ENCODE assay signal across 23 cellular contexts in genomic region chr11:70488171-70488570, GRCh38.
DNase-seq lines count a peak whose midpoint lies in the region; ATAC-seq, FAIRE-seq and TF ChIP-seq lines count a peak whose summit lies in the region.
"Had no signal": no experiment of that assay in that cellular context is flagged by ENCODE, and none has a peak within 500 bp of the region (broad histone marks: within the 10 kb centered on the region; RNA-seq: fewer than 3 reads in every experiment).

No MANE protein-coding gene starts in this region.

- H3K4ac ChIP-seq in H1 (replicated peaks; ENCODE audit: insufficient read length, low read depth, low read length): no peak overlapping the region

- TF ChIP-seq EP300 in H1 (IDR thresholded peaks at IDR 0.05; ENCODE audit: borderline replicate concordance in 1 of 2, low read depth in 2 of 2, low read length in 2 of 2) (no peak), suprapubic skin (IDR thresholded peaks at IDR 0.05) (no peak)

- FAIRE-seq in H1 (lab: Jason Lieb, UNC): no peak
- FAIRE-seq: G401.6, GM12892, HepG2, HTR-8/SVneo had no signal

- peaks cover 19 to 20% of the 10 kb centered on the region in 2 experiments; a peak in 3 of 4 replicates for H3K9me3 ChIP-seq in H1 (ENCODE audit: insufficient read depth in 2 of 2, low read depth in 1 of 2, low read length in 1 of 2)
- H3K9me3 ChIP-seq in osteoblast (ENCODE audit: low read depth, low read length): peaks cover 6% of the 10 kb centered on the region
- peaks cover 5% of the 10 kb centered on the region for H3K9me3 ChIP-seq in suprapubic skin

- H4K5ac ChIP-seq in H1 (ENCODE audit: insufficient read length, low read depth, low read length): no peak overlapping the region

- H3K27ac ChIP-seq in H1 (ENCODE audit: low read depth, low read length) (no peak overlapping the region), osteoblast (ENCODE audit: low read depth, low read length) (no peak overlapping the region), suprapubic skin (no peak overlapping the region), brain microvascular endothelial cell (no peak overlapping the region)

- H3K4me3 ChIP-seq in H1 (ENCODE audit: extremely low read depth in 1 of 4, insufficient read depth in 2 of 4, low read depth in 3 of 4, low read length in 4 of 4) (no peak overlapping the region), osteoblast (ENCODE audit: insufficient read depth, low read length) (no peak overlapping the region), suprapubic skin (no peak overlapping the region), brain microvascular endothelial cell (ENCODE audit: low read depth, low read length) (no peak overlapping the region)

- H2BK120ac ChIP-seq in H1 (replicated peaks; ENCODE audit: low read depth, low read length): no peak overlapping the region

- H2BK12ac ChIP-seq in H1 (ENCODE audit: low read depth, low read length): no peak overlapping the region

- no peak overlapping the region for H4K8ac ChIP-seq in H1 (ENCODE audit: extremely low read depth, insufficient read depth, low read length)

- H3K14ac ChIP-seq in H1 (ENCODE audit: insufficient read length): no peak overlapping the region

- ATAC-seq in Right ventricle myocardium superior (ENCODE audit: poor library complexity) (no peak), Right ventricle myocardium inferior (no peak), GM19351 (IDR thresholded peaks at IDR 0.05; ENCODE audit: unreplicated experiment) (no peak)
- ATAC-seq: HepG2 had no signal

- H2AK5ac ChIP-seq in H1 (ENCODE audit: low read depth, low read length): no peak overlapping the region

- DNase-seq in Right ventricle myocardium superior (peak; percentile 20), Right ventricle myocardium inferior (ENCODE audit: missing footprints) (no peak), DMS 273 treated with DMSO at 0.1 percent for 48 hours (lab: John Stamatoyannopoulos, UW) (peak; percentile 48), H1 (ENCODE audit: low read depth in 1 of 2, low spot score in 2 of 2) (no peak), osteoblast (ENCODE audit: insufficient read length, low spot score, missing footprints) (peak; percentile 79), suprapubic skin (ENCODE audit: low spot score in 2 of 2) (no peak), brain microvascular endothelial cell (no peak)
- DNase-seq: 8988T; AML-193; C1 segment of cervical spinal cord; Calu3; CD4-positive, alpha-beta T cell; DMS153; DMS79 treated with DMSO at 0.1 percent for 48 hours; EL; GOT3; HCEC 1CT; HFFc6 had no signal

- H3K79me2 ChIP-seq in H1 (ENCODE audit: control insufficient read depth in 1 of 2, insufficient read depth in 2 of 2, low read length in 2 of 2): no peaks in the 10 kb centered on the region
- H3K79me2 ChIP-seq in osteoblast (ENCODE audit: insufficient read depth, low read length): no peaks in the 10 kb centered on the region

- no peak overlapping the region for H3K56ac ChIP-seq in H1 (replicated peaks; ENCODE audit: insufficient read length, low read depth, low read length)

- H3K4me1 ChIP-seq in H1 (replicated peaks in 1 of 4; ENCODE audit: control insufficient read depth in 3 of 4, insufficient read depth in 4 of 4, low read length in 3 of 4): no peaks in the 10 kb centered on the region
- H3K4me1 ChIP-seq in osteoblast (ENCODE audit: insufficient read depth, low read length): no peaks in the 10 kb centered on the region
- H3K4me1 ChIP-seq in suprapubic skin: no peaks in the 10 kb centered on the region

- H3K9ac ChIP-seq in H1 (replicated peaks in 1 of 4; ENCODE audit: extremely low read depth in 1 of 4, low read depth in 3 of 4, low read length in 3 of 4): no peak overlapping the region

- intact Hi-C loops in Right ventricle myocardium superior (cut with DNase I): no loop called here
- intact Hi-C loops in Right ventricle myocardium inferior (cut with DNase I): no loop called here

- H3K36me3 ChIP-seq in H1 (ENCODE audit: control insufficient read depth in 2 of 4, insufficient read depth in 4 of 4, low read length in 3 of 4) (peaks cover 0 to 30% (median 6%) of the 10 kb centered on the region in 4 experiments; a peak in 6 of 8 replicates), osteoblast (ENCODE audit: insufficient read depth, low read length) (no peaks in the 10 kb centered on the region), suprapubic skin (no peaks in the 10 kb centered on the region), brain microvascular endothelial cell (replicated peaks) (no peaks in the 10 kb centered on the region)

- H4K91ac ChIP-seq in H1 (replicated peaks; ENCODE audit: insufficient read length, low read length): no peak overlapping the region

- no peak overlapping the region for H2BK20ac ChIP-seq in H1 (ENCODE audit: low read length)

- no peak overlapping the region for H3K4me2 ChIP-seq in H1 (ENCODE audit: insufficient read depth in 1 of 2, low read depth in 2 of 2, low read length in 2 of 2)
- H3K4me2 ChIP-seq in osteoblast (ENCODE audit: insufficient read depth, low read length): no peak overlapping the region

- no peak for TF ChIP-seq CTCF in H1 (IDR thresholded peaks at IDR 0.05; ENCODE audit: control extremely low read depth in 1 of 3, insufficient read depth in 1 of 3, low read depth in 1 of 3, low read length in 3 of 3)
- no peak for TF ChIP-seq CTCF in osteoblast (IDR thresholded peaks at IDR 0.05; ENCODE audit: extremely low read depth, low read depth, low read length)
- no peak for TF ChIP-seq CTCF in suprapubic skin (IDR thresholded peaks at IDR 0.05)
- TF ChIP-seq CTCF in brain microvascular endothelial cell (IDR thresholded peaks at IDR 0.05; ENCODE audit: low read depth, low read length, missing control alignments): no peak

- no peak for TF ChIP-seq POLR2A in H1 (IDR thresholded peaks at IDR 0.05; ENCODE audit: control extremely low read depth in 1 of 2, low read depth in 2 of 2, low read length in 2 of 2)
- no peak for TF ChIP-seq POLR2A in suprapubic skin (IDR thresholded peaks at IDR 0.05)

- H4K20me1 ChIP-seq in H1 (replicated peaks in 1 of 2; ENCODE audit: control insufficient read depth in 1 of 2, insufficient read depth in 2 of 2, low read length in 2 of 2) (no peaks in the 10 kb centered on the region), osteoblast (ENCODE audit: insufficient read depth, low read length) (no peaks in the 10 kb centered on the region)

- H3K27me3 ChIP-seq in H1 (replicated peaks in 1 of 4; ENCODE audit: control insufficient read depth in 3 of 4, extremely low read depth in 1 of 4, insufficient read depth in 3 of 4, low read length in 3 of 4) (no peaks in the 10 kb centered on the region; a peak in 1 of 7 replicates), osteoblast (ENCODE audit: insufficient read depth, low read length) (peaks cover 5% of the 10 kb centered on the region), suprapubic skin (no peaks in the 10 kb centered on the region), brain microvascular endothelial cell (replicated peaks) (no peaks in the 10 kb centered on the region)

- H2BK5ac ChIP-seq in H1 (ENCODE audit: low read depth, low read length): no peak overlapping the region

- no peak for TF ChIP-seq RAD21 in H1 (IDR thresholded peaks at IDR 0.05 in 1 of 2, conservative IDR thresholded peaks at IDR 0.05 in 1 of 2; ENCODE audit: low read depth in 2 of 2, low read length in 2 of 2)

- no peak overlapping the region for H2BK15ac ChIP-seq in H1 (ENCODE audit: low read length)

- WGBS in H1 (ENCODE audit: extremely low coverage in 1 of 2, insufficient coverage in 1 of 2, insufficient read length in 1 of 2, insufficient replicate concordance in 2 of 2, low coverage in 1 of 2, low lambda C conversion rate in 2 of 2, missing lambda C conversion rate in 1 of 2), 2 experiments: 89% methylated on average over 6 of the region's 6 CpGs; no CpG with 5 or more reads in 1 of the 2 experiments
- 61% methylated on average over 5 of the region's 6 CpGs for WGBS in suprapubic skin

- no peaks in the 10 kb centered on the region for H3K23me2 ChIP-seq in H1 (ENCODE audit: low read depth, low read length)

- in situ Hi-C loops in brain microvascular endothelial cell (cut with HindIII; ENCODE audit: low pct_ligation_motif_present, low sequenced_read_pairs): no loop called here

- CTCF ChIA-PET in H1 (lab: Charles Lee; ENCODE audit: partially characterized antibody): interaction anchor here (1.2 to 3.1 kb wide), 3 partner anchors 12 to 39 kb away, joined by 3 to 8 read pairs (median 3); no protein-coding TSS in a partner anchor

- H2AFZ ChIP-seq in H1 (ENCODE audit: low read length) (no peak overlapping the region), osteoblast (ENCODE audit: low read length) (no peak overlapping the region)

- POLR2A ChIA-PET in H1 (lab: Charles Lee; ENCODE audit: partially characterized antibody): interaction anchor here (0.6 kb wide), 1 partner anchor 12 kb away, joined by 4 read pairs; no protein-coding TSS in a partner anchor

- H3K23ac ChIP-seq in H1 (ENCODE audit: insufficient read length): no peak overlapping the region

- H3K79me1 ChIP-seq in H1 (ENCODE audit: low read depth, low read length): no peaks in the 10 kb centered on the region

- H3K18ac ChIP-seq in H1 (ENCODE audit: extremely low read depth, low read length): no peak overlapping the region

TF ChIP-seq in H1, 55 proteins besides CTCF, POLR2A, EP300 and RAD21:
- TF ChIP-seq POLR2AphosphoS5 (IDR thresholded peaks at IDR 0.05; ENCODE audit: low read depth, low read length) (0 out of 2 replicates have a peak, but pooled peaks have one; percentile 10), EZH2 (IDR thresholded peaks at IDR 0.05; ENCODE audit: low read depth, low read length, severe bottlenecking) (no peak)

Comparison
In these comparisons a context has a peak if more than half of its experiments do, and no peak if none do; other contexts are left out.
1. DNase-seq: peak in Right ventricle myocardium superior (single experiment), DMS 273 treated with DMSO at 0.1 percent for 48 hours (single experiment) and osteoblast (single experiment); none in Right ventricle myocardium inferior (single experiment), H1 (0 of 2), suprapubic skin (0 of 2) and brain microvascular endothelial cell (single experiment).